ENCODE assay signal across 36 cellular contexts in the genomic region with DNA sequence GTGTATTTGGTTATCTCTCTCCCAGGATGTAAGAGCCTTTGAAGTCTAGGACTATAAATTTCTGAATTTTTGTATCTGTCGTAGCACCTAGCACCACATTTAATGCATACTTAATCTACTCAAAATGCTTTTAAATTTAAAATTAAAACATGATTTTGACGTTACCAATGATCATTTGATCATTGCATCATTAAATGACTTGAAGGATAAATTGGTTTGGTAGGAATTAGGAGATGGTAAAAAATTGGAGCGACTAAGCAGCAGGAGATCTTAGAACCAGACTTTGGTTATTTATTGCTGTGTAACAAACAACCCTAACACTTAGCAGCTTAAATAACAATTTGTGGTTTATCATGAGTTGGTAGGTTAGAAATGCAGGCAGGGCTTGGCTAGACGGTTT.
"Had no signal": no experiment of that assay in that cellular context is flagged by ENCODE, and none has a peak within 500 bp of the region (broad histone marks: within the 10 kb centered on the region; RNA-seq: fewer than 3 reads in every experiment).

No MANE protein-coding gene starts in this region.

- H3K9me3 ChIP-seq: adrenal gland, body of pancreas had no signal

- H3K27ac ChIP-seq: adrenal gland, body of pancreas, brain microvascular endothelial cell, breast epithelium, VCaP had no signal

- H3K27me3 Mint-ChIP-seq: activated B cell treated with CpG ODN at 0.5 μM for 24 hours; activated CD4-positive, alpha-beta memory T cell treated with anti-CD3 and anti-CD28 coated beads for 36 hours had no signal

- H3K9me3 Mint-ChIP-seq: activated CD4-positive, alpha-beta memory T cell treated with anti-CD3 and anti-CD28 coated beads for 36 hours; T-helper 1 cell treated with Interleukin-12 subunit alpha and Interleukin-12 subunit beta and Interleukin-4 antibody, amounts not matched to agents 30 μg/mL and 1 μg/mL, for 36 hours; T-helper 2 cell treated with Interferon-gamma antibody and Interleukin-4, amounts not matched to agents 5 μg/mL and 100 μg/mL, for 36 hours had no signal

- FAIRE-seq: astrocyte, TTC549 had no signal

- H3K4me3 ChIP-seq: adrenal gland, body of pancreas, breast epithelium had no signal

- H3K4me1 ChIP-seq: adrenal gland, body of pancreas, breast epithelium had no signal

- H3K4me3 Mint-ChIP-seq: activated B cell treated with CpG ODN at 0.5 μM for 24 hours; activated CD4-positive, alpha-beta memory T cell treated with anti-CD3 and anti-CD28 coated beads for 36 hours; activated CD4-positive, alpha-beta T cell treated with anti-CD3 and anti-CD28 coated beads, Interleukin-2, amount 10 ng/mL, durations not matched to agents 24 days and 14 days; activated CD8-positive, alpha-beta T cell treated with anti-CD3 and anti-CD28 coated beads for 36 hours; activated naive CD4-positive, alpha-beta T cell treated with anti-CD3 and anti-CD28 coated beads for 36 hours; activated naive CD8-positive, alpha-beta T cell treated with anti-CD3 and anti-CD28 coated beads for 36 hours; activated T-cell treated with anti-CD3 and anti-CD28 coated beads, Interleukin-2, amount 50 U/mL, for 4 hours; activated T-cell treated with anti-CD3 and anti-CD28 coated beads, Interleukin-2, amount 50 U/mL, for 72 hours; activated T-helper 1 cell treated with anti-CD3 and anti-CD28 coated beads, Interleukin-12 subunit alpha, Interleukin-12 subunit beta, Interleukin-2, Interleukin-4 antibody, amounts not matched to agents 30 ng/mL and 10 ng/mL and 1 ng/mL, durations not matched to agents 14 hours and 24 hours and 36 hours; activated T-helper 17 cell treated with anti-CD3 and anti-CD28 coated beads, Interleukin-2, amount 50 U/mL, for 72 hours; T-helper 1 cell treated with Interleukin-12 subunit alpha and Interleukin-12 subunit beta and Interleukin-4 antibody, amounts not matched to agents 30 μg/mL and 1 μg/mL, for 36 hours; T-helper 2 cell treated with Interferon-gamma antibody and Interleukin-4, amounts not matched to agents 5 μg/mL and 100 μg/mL, for 36 hours had no signal

- ATAC-seq: activated CD8-positive, alpha-beta T cell treated with anti-CD3 and anti-CD28 coated beads for 36 hours; activated naive CD4-positive, alpha-beta T cell treated with anti-CD3 and anti-CD28 coated beads, Interleukin-2, amount 50 U/mL, for 72 hours; activated T-cell treated with anti-CD3 and anti-CD28 coated beads, Interleukin-2, amount 50 U/mL, for 4 hours; activated T-cell treated with anti-CD3 and anti-CD28 coated beads, Interleukin-2, amount 50 U/mL, for 72 hours; activated T-helper 17 cell treated with anti-CD3 and anti-CD28 coated beads, Interleukin-2, amount 50 U/mL, for 72 hours; body of pancreas had no signal

- DNase-seq: activated B cell treated with CpG ODN at 0.5 μM for 24 hours; activated CD4-positive, alpha-beta memory T cell treated with anti-CD3 and anti-CD28 coated beads for 36 hours; activated CD4-positive, alpha-beta T cell treated with anti-CD3 and anti-CD28 coated beads for 4 hours; activated CD4-positive, alpha-beta T cell treated with anti-CD3 and anti-CD28 coated beads, Interleukin-2, amount 10 ng/mL, durations not matched to agents 24 days and 14 days; activated CD4-positive, alpha-beta T cell treated with anti-CD3 and anti-CD28 coated beads, Interleukin-2, amount 50 U/mL, for 1 hour; activated CD4-positive, alpha-beta T cell treated with anti-CD3 and anti-CD28 coated beads, Interleukin-2, amount 50 U/mL, for 4 hours; activated CD4-positive, CD25-positive, alpha-beta regulatory T cell treated with anti-CD3 and anti-CD28 coated beads, Interleukin-2, amount 50 U/mL, for 72 hours; activated CD8-positive, alpha-beta memory T cell treated with anti-CD3 and anti-CD28 coated beads, Interleukin-2, amount 50 U/mL, for 4 hours; activated CD8-positive, alpha-beta T cell treated with anti-CD3 and anti-CD28 coated beads for 36 hours; activated effector memory CD4-positive, alpha-beta T cell treated with anti-CD3 and anti-CD28 coated beads, Interleukin-2, amount 50 U/mL, for 16 hours; activated gamma-delta T cell treated with Interleukin-2 at 50 U/mL for 16 hours; activated naive CD4-positive, alpha-beta T cell; activated naive CD4-positive, alpha-beta T cell treated with anti-CD3 and anti-CD28 coated beads for 36 hours; activated naive CD4-positive, alpha-beta T cell treated with anti-CD3 and anti-CD28 coated beads, Interleukin-2, amount 50 U/mL, for 16 hours; activated naive CD8-positive, alpha-beta T cell treated with anti-CD3 and anti-CD28 coated beads for 36 hours; activated T-cell treated with anti-CD3 and anti-CD28 coated beads for 4 hours; activated T-cell treated with anti-CD3 and anti-CD28 coated beads, Interleukin-2, amount 50 U/mL, for 1 hour; activated T-cell treated with anti-CD3 and anti-CD28 coated beads, Interleukin-2, amount 50 U/mL, for 4 hours; activated T-cell treated with anti-CD3 and anti-CD28 coated beads, Interleukin-2, amount 50 U/mL, for 72 hours; adrenal gland; amniotic stem cell; aorta; body of pancreas; brain microvascular endothelial cell; central memory CD4-positive, alpha-beta T cell; T-helper 2 cell; T-helper 9 cell had no signal

- H3K27ac Mint-ChIP-seq: activated B cell treated with CpG ODN at 0.5 μM for 24 hours; activated CD4-positive, alpha-beta memory T cell treated with anti-CD3 and anti-CD28 coated beads for 36 hours; activated CD4-positive, alpha-beta T cell treated with anti-CD3 and anti-CD28 coated beads, Interleukin-2, amount 10 ng/mL, durations not matched to agents 24 days and 14 days; activated CD8-positive, alpha-beta T cell treated with anti-CD3 and anti-CD28 coated beads for 36 hours; activated naive CD4-positive, alpha-beta T cell treated with anti-CD3 and anti-CD28 coated beads for 36 hours; activated naive CD4-positive, alpha-beta T cell treated with anti-CD3 and anti-CD28 coated beads, Interleukin-2, amount 50 U/mL, for 72 hours; activated naive CD8-positive, alpha-beta T cell treated with anti-CD3 and anti-CD28 coated beads for 36 hours; activated T-cell treated with anti-CD3 and anti-CD28 coated beads, Interleukin-2, amount 50 U/mL, for 72 hours; activated T-helper 1 cell treated with anti-CD3 and anti-CD28 coated beads, Interleukin-12 subunit alpha, Interleukin-12 subunit beta, Interleukin-2, Interleukin-4 antibody, amounts not matched to agents 30 ng/mL and 10 ng/mL and 1 ng/mL, durations not matched to agents 14 hours and 24 hours and 36 hours; activated T-helper 17 cell treated with anti-CD3 and anti-CD28 coated beads, Interleukin-2, amount 50 U/mL, for 72 hours; T-helper 1 cell treated with Interleukin-12 subunit alpha and Interleukin-12 subunit beta and Interleukin-4 antibody, amounts not matched to agents 30 μg/mL and 1 μg/mL, for 36 hours; T-helper 2 cell treated with Interferon-gamma antibody and Interleukin-4, amounts not matched to agents 5 μg/mL and 100 μg/mL, for 36 hours had no signal

- H3K4me1 Mint-ChIP-seq: activated B cell treated with CpG ODN at 0.5 μM for 24 hours; activated CD4-positive, alpha-beta T cell treated with anti-CD3 and anti-CD28 coated beads, Interleukin-2, amount 10 ng/mL, durations not matched to agents 24 days and 14 days; activated naive CD8-positive, alpha-beta T cell treated with anti-CD3 and anti-CD28 coated beads for 36 hours; activated T-helper 17 cell treated with anti-CD3 and anti-CD28 coated beads, Interleukin-2, amount 50 U/mL, for 72 hours had no signal

- H3K27me3 ChIP-seq: adrenal gland, body of pancreas, brain microvascular endothelial cell, breast epithelium had no signal

- H3K36me3 ChIP-seq: adrenal gland, brain microvascular endothelial cell, breast epithelium had no signal

- H3K36me3 Mint-ChIP-seq: activated CD4-positive, alpha-beta memory T cell treated with anti-CD3 and anti-CD28 coated beads for 36 hours; activated naive CD8-positive, alpha-beta T cell treated with anti-CD3 and anti-CD28 coated beads for 36 hours had no signal
